Comparison of ENCODE assay signal across 8 cellular contexts in genomic region chr19:6737284-6737872, GRCh38. TPM values are rescaled to one million over a fixed set of nuclear protein-coding genes. Genes with fewer than 3 reads are reported as not detected.
DNase-seq lines count a peak whose midpoint lies in the region; ATAC-seq and TF ChIP-seq lines count a peak whose summit lies in the region.

Gene GPR108 (minus strand): TSS chr19:6737580. CDS start chr19:6737576, 4 bp downstream.

- peak; percentile 50 for ATAC-seq in GM19438 (IDR thresholded peaks at IDR 0.05; ENCODE audit: low read depth, unreplicated experiment)
- peak; percentile 36 for ATAC-seq in HG03575 (IDR thresholded peaks at IDR 0.05; ENCODE audit: extremely low read depth, insufficient number of reproducible peaks, low FRiP score, unreplicated experiment)
- ATAC-seq in lung (ENCODE audit: insufficient read depth, low FRiP score), result peak; percentile 82

- peaks cover 0 to 16% of the 10 kb centered on the region in 2 donors for H3K36me3 ChIP-seq in lung (ENCODE audit: control insufficient read depth in 2 of 2, insufficient read depth in 2 of 2, low read length in 2 of 2)

- peak within 1 kb of the TSS; percentile 93 to 94 for H3K27ac ChIP-seq in lung (ENCODE audit: low read depth in 1 of 2, low read length in 1 of 2)

- 0 to 1% methylated on average over 43 to 55 of the region's 55 CpGs for WGBS in lung, 2 donors

- peaks cover 0 to 11% of the 10 kb centered on the region in 2 donors for H3K4me1 ChIP-seq in lung (ENCODE audit: control insufficient read depth in 2 of 2, insufficient read depth in 2 of 2, low read length in 2 of 2)

- no peaks in the 10 kb centered on the region for H3K27me3 ChIP-seq in lung (ENCODE audit: control insufficient read depth, insufficient read depth)

- no peaks in the 10 kb centered on the region for H3K9me3 ChIP-seq in lung (ENCODE audit: control insufficient read depth in 2 of 2, insufficient read depth in 1 of 2, low read length in 1 of 2)

- peak within 1 kb of the TSS; percentile 72 for H3K4me3 ChIP-seq in lung

- no peak for TF ChIP-seq CTCF in lung (IDR thresholded peaks at IDR 0.05; ENCODE audit: control extremely low read depth, extremely low read depth)

- DNase-seq in CD1c-positive myeloid dendritic cell (ENCODE audit: extremely low spot score) (peak; percentile 100), lung (ENCODE audit: low spot score) (peak; percentile 100)
- peak; percentile 100 for DNase-seq in NK-92 treated with Interleukin-12 subunit alpha and Interleukin-12 subunit beta, amount 100 ng/mL, for 24 hours (lab: John Stamatoyannopoulos, UW)
- peak; percentile 99 for DNase-seq in activated CD8-positive, alpha-beta memory T cell treated with anti-CD3 and anti-CD28 coated beads for 24 hours
- DNase-seq in effector CD4-positive, alpha-beta T cell, result peak; percentile 99
- DNase-seq in stimulated activated CD4-positive, alpha-beta T cell treated with anti-CD3 and anti-CD28 coated beads, TNF-alpha, amount 100 ng/mL, for 4 hours (ENCODE audit: low read depth in 3 of 3), result peak; percentile 96 to 99 (median 98)

RNA-seq across cellular contexts. Expression of gene GPR108, which starts in this region (rescaled TPM):
- 10 to 100 TPM; 33.5 to 89.4 TPM for total RNA-seq in lung
- 10 to 100 TPM; 97.6 to 98.0 TPM for polyA plus RNA-seq in lung

Comparison
In these comparisons a context has a peak if more than half of its experiments do, and no peak if none do; other contexts are left out.
1. Peak in every context shown above with its lines: DNase-seq, ATAC-seq, H3K4me3 ChIP-seq and H3K27ac ChIP-seq.